ENCODE assay signal across 10 cellular contexts in the genomic region with DNA sequence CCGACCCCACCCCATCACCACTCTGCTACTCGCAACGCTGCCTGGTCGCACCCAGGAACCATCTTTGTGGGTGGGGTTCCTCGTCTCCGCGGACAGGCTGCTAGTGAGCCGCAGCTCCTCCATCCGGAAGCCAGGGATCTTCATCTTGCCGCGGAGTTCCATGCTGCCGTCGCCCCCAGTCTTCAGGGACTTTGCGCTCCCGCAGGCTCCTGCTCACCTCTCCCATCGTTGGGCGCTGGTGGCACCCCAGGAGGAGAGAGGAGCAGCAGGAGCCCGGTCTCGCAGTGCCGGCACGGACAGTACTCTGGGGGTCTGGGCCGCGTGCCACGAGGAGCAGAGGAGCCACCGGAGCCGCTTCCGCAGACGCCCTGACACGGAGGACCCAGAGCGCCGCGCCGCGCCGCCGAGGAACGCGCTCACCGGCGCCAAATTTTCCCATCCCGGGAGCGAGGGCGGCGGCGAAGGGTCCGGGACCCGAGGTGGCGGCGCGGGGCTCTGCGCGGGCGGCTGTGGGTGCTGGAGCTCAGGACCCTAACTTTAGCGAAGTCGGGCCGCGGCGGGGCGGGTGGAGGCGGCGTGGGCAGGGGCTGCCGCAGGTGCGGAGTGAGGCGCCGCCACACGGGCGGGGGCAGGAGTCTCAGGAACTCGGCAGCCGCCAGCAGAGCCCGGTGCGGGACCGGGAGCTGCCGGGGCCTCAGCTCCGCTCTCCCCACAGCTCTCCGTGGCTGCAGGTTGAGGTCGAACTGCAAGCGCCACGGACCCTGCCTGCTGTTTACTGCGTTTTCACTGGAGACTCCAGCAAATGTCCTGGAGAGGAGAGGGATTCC.
A peak's percentile ranks its signal among the peaks of the same experiment; 100 is the strongest.
DNase-seq lines count a peak whose midpoint lies in the region; ATAC-seq and TF ChIP-seq lines count a peak whose summit lies in the region.
"Had no signal": no experiment of that assay in that cellular context is flagged by ENCODE, and none has a peak within 500 bp of the region (broad histone marks: within the 10 kb centered on the region; RNA-seq: fewer than 3 reads in every experiment).

No MANE protein-coding gene starts in this region.

- POLR2A ChIA-PET in OCI-LY7 (lab: Charles Lee): no interaction called here

- no peak overlapping the region for H3K4me2 ChIP-seq in OCI-LY7 (ENCODE audit: low read length)

- H3K27ac Mint-ChIP-seq in nephron: peak overlapping the region in 2 of 3 experiments; percentile 40 to 65
- H3K27ac Mint-ChIP-seq: CD4-positive, alpha-beta T cell had no signal

- peaks cover 0 to 4% (median 0%) of the 10 kb centered on the region in 4 donors for H3K9me3 ChIP-seq in esophagus muscularis mucosa
- no peaks in the 10 kb centered on the region for H3K9me3 ChIP-seq in OCI-LY7 (ENCODE audit: low read length)

- CTCF ChIA-PET in OCI-LY7 (lab: Charles Lee; ENCODE audit: unreplicated experiment): no interaction called here

- H3K9me3 Mint-ChIP-seq in nephron: peaks cover 9% of the 10 kb centered on the region

- peak; percentile 27 for ATAC-seq in HG03439 (IDR thresholded peaks at IDR 0.05; ENCODE audit: unreplicated experiment)

- H3K4me1 ChIP-seq in esophagus muscularis mucosa (peaks cover 7 to 11% (median 10%) of the 10 kb centered on the region in 4 donors), OCI-LY7 (ENCODE audit: insufficient read depth, low read length, poor library complexity, severe bottlenecking) (no peaks in the 10 kb centered on the region)

- peaks cover 15% of the 10 kb centered on the region for H3K4me1 Mint-ChIP-seq in nephron

- H3K9me2 ChIP-seq in OCI-LY7 (ENCODE audit: insufficient read depth, low read length): no peaks in the 10 kb centered on the region

- no peaks in the 10 kb centered on the region for H3K36me3 Mint-ChIP-seq in nephron (ENCODE audit: low read depth)

- H2AFZ ChIP-seq in OCI-LY7 (ENCODE audit: low read length): no peak overlapping the region

- no peak for TF ChIP-seq POLR2A in esophagus muscularis mucosa (IDR thresholded peaks at IDR 0.05; ENCODE audit: low read depth)

- H3K27me3 ChIP-seq in esophagus muscularis mucosa: peaks cover 0 to 27% (median 5%) of the 10 kb centered on the region in 4 donors

- H3K27me3 Mint-ChIP-seq in nephron (ENCODE audit: low read depth): peaks cover 76% of the 10 kb centered on the region

- no TSS peak for BruUV-seq in OCI-LY7 (replicated peaks; lab: Mats Ljungman, UMichigan)

- no peak for TF ChIP-seq EP300 in esophagus muscularis mucosa (IDR thresholded peaks at IDR 0.05)

- H3K36me3 ChIP-seq in esophagus muscularis mucosa (no peaks in the 10 kb centered on the region), OCI-LY7 (ENCODE audit: insufficient read depth, low read length) (no peaks in the 10 kb centered on the region)

- DNase-seq in AG09309 (ENCODE audit: low read depth) (no peak), esophagus muscularis mucosa (ENCODE audit: extremely low spot score) (no peak), NCI-H1417 (lab: John Stamatoyannopoulos, UW) (no peak), OCI-LY7 (ENCODE audit: low spot score) (no peak), GM19238 (ENCODE audit: insufficient read length, low spot score) (no peak), NOMO-1 (lab: John Stamatoyannopoulos, UW; ENCODE audit: unreplicated experiment in 2 of 2) (no peak)
- DNase-seq: CD4-positive, alpha-beta T cell; T-helper 9 cell had no signal

- TF ChIP-seq CTCF in AG09309 (IDR thresholded peaks at IDR 0.05; ENCODE audit: control insufficient read depth, insufficient read depth, low read depth, low read length, missing control alignments) (no peak), esophagus muscularis mucosa (IDR thresholded peaks at IDR 0.05) (no peak), nephron (IDR thresholded peaks at IDR 0.05; ENCODE audit: unreplicated experiment in 3 of 3) (no peak), OCI-LY7 (conservative IDR thresholded peaks at IDR 0.05; ENCODE audit: low read length) (no peak)

- H3K4me3 Mint-ChIP-seq in nephron: peak overlapping the region; percentile 77 to 84 (median 79)
- H3K4me3 Mint-ChIP-seq: CD4-positive, alpha-beta T cell had no signal

- H4K20me1 ChIP-seq in OCI-LY7 (ENCODE audit: insufficient read depth, low read length): no peaks in the 10 kb centered on the region

- intact Hi-C loops in esophagus muscularis mucosa (cut with DNase I): no loop called here
- intact Hi-C loops in OCI-LY7 (cut with micrococcal nuclease; ENCODE audit: unreplicated experiment): no loop called here

- under 1% methylated on average over 38 of the region's 79 CpGs for WGBS in esophagus muscularis mucosa

- H3K4me3 ChIP-seq in AG09309 (ENCODE audit: control insufficient read depth, low read depth, low read length): peak overlapping the region; percentile 26
- peak overlapping the region; percentile 38 to 50 (median 46) for H3K4me3 ChIP-seq in esophagus muscularis mucosa
- H3K4me3 ChIP-seq in OCI-LY7 (ENCODE audit: low read depth, low read length, poor library complexity, severe bottlenecking): no peak overlapping the region

- H3K79me2 ChIP-seq in OCI-LY7 (ENCODE audit: insufficient read depth, low read depth, low read length): no peaks in the 10 kb centered on the region

- peak overlapping the region in 2 of 4 donors; percentile 14 to 18 for H3K27ac ChIP-seq in esophagus muscularis mucosa (replicated peaks in 1 of 4)
- H3K27ac ChIP-seq in OCI-LY7 (ENCODE audit: low read depth, low read length, poor library complexity, severe bottlenecking): no peak overlapping the region
